31 cellular contexts compared by ENCODE assay signal in genomic region chr2:74522516-74522915, GRCh38. TPM values are rescaled to one million over a fixed set of nuclear protein-coding genes. Genes with fewer than 3 reads are reported as not detected.
"Had no signal": no experiment of that assay in that cellular context is flagged by ENCODE, and none has a peak within 500 bp of the region (broad histone marks: within the 10 kb centered on the region; RNA-seq: fewer than 3 reads in every experiment).

No MANE protein-coding gene starts in this region.

- DNase-seq: activated CD4-positive, alpha-beta memory T cell treated with anti-CD3 and anti-CD28 coated beads for 36 hours; activated CD4-positive, alpha-beta T cell treated with anti-CD3 and anti-CD28 coated beads for 36 hours; activated CD4-positive, alpha-beta T cell treated with anti-CD3 and anti-CD28 coated beads, Interleukin-2, amount 10 ng/mL, durations not matched to agents 24 days and 14 days; activated CD4-positive, CD25-positive, alpha-beta regulatory T cell; activated CD4-positive, CD25-positive, alpha-beta regulatory T cell treated with anti-CD3 and anti-CD28 coated beads, Interleukin-2, amount 50 U/mL, for 72 hours; activated CD8-positive, alpha-beta T cell treated with anti-CD3 and anti-CD28 coated beads, Interleukin-2, amount 10 ng/mL, durations not matched to agents 7 days and 5 days; activated effector memory CD4-positive, alpha-beta T cell treated with Interleukin-2 at 50 U/mL for 16 hours; activated gamma-delta T cell treated with Interleukin-2 at 50 U/mL for 16 hours; activated naive CD4-positive, alpha-beta T cell treated with anti-CD3 and anti-CD28 coated beads, Interleukin-2, amount 50 U/mL, for 16 hours; activated naive CD4-positive, alpha-beta T cell treated with Interleukin-2 at 50 U/mL for 16 hours; activated T-cell treated with anti-CD3 and anti-CD28 coated beads, Interleukin-2, amount 50 U/mL, for 4 hours; amniotic stem cell; anterior cingulate cortex; brain microvascular endothelial cell; caudate nucleus; colonic mucosa; effector CD8-positive, alpha-beta T cell; esophagus squamous epithelium; foreskin melanocyte; T-helper 2 cell had no signal

- H3K27ac ChIP-seq: brain microvascular endothelial cell, colonic mucosa, epithelial cell of prostate, esophagus squamous epithelium, gastroesophageal sphincter had no signal

- ATAC-seq: activated CD4-positive, alpha-beta T cell treated with anti-CD3 and anti-CD28 coated beads for 36 hours; activated CD8-positive, alpha-beta T cell treated with anti-CD3 and anti-CD28 coated beads, Interleukin-2, amount 10 ng/mL, durations not matched to agents 7 days and 5 days; activated T-cell treated with anti-CD3 and anti-CD28 coated beads, Interleukin-2, amount 50 U/mL, for 4 hours; activated T-helper 17 cell treated with anti-CD3 and anti-CD28 coated beads, Interleukin-2, amount 50 U/mL, for 72 hours; gastroesophageal sphincter had no signal

- H3K9me3 Mint-ChIP-seq: activated CD4-positive, alpha-beta memory T cell treated with anti-CD3 and anti-CD28 coated beads for 36 hours; activated CD4-positive, alpha-beta T cell treated with anti-CD3 and anti-CD28 coated beads, Interleukin-2, amount 10 ng/mL, durations not matched to agents 24 days and 14 days; activated T-cell treated with anti-CD3 and anti-CD28 coated beads, Interleukin-2, amount 50 U/mL, for 4 hours; activated T-helper 17 cell treated with anti-CD3 and anti-CD28 coated beads, Interleukin-2, amount 50 U/mL, for 72 hours had no signal

- H3K4me3 Mint-ChIP-seq: activated CD4-positive, alpha-beta memory T cell treated with anti-CD3 and anti-CD28 coated beads for 36 hours; activated CD4-positive, alpha-beta T cell treated with anti-CD3 and anti-CD28 coated beads for 36 hours; activated CD4-positive, alpha-beta T cell treated with anti-CD3 and anti-CD28 coated beads, Interleukin-2, amount 10 ng/mL, durations not matched to agents 24 days and 14 days; activated CD8-positive, alpha-beta T cell treated with anti-CD3 and anti-CD28 coated beads, Interleukin-2, amount 10 ng/mL, durations not matched to agents 7 days and 5 days; activated naive CD8-positive, alpha-beta T cell; activated T-cell treated with anti-CD3 and anti-CD28 coated beads, Interleukin-2, amount 50 U/mL, for 4 hours; activated T-helper 17 cell treated with anti-CD3 and anti-CD28 coated beads, Interleukin-2, amount 50 U/mL, for 72 hours had no signal

- H3K4me1 ChIP-seq: colonic mucosa had no signal

- H3K4me3 ChIP-seq: colonic mucosa, esophagus squamous epithelium, gastroesophageal sphincter had no signal

- H3K27ac Mint-ChIP-seq: activated CD4-positive, alpha-beta memory T cell treated with anti-CD3 and anti-CD28 coated beads for 36 hours; activated CD4-positive, alpha-beta T cell treated with anti-CD3 and anti-CD28 coated beads for 36 hours; activated CD8-positive, alpha-beta T cell treated with anti-CD3 and anti-CD28 coated beads, Interleukin-2, amount 10 ng/mL, durations not matched to agents 7 days and 5 days; activated naive CD8-positive, alpha-beta T cell; activated T-helper 17 cell treated with anti-CD3 and anti-CD28 coated beads, Interleukin-2, amount 50 U/mL, for 72 hours had no signal

- H3K9me3 ChIP-seq: colonic mucosa, esophagus squamous epithelium, gastroesophageal sphincter had no signal

- H3K27me3 ChIP-seq: colonic mucosa had no signal

RNA-seq across cellular contexts. Expression of gene DQX1, which starts 3.5 kb away (rescaled TPM):
- total RNA-seq: dermis microvascular lymphatic vessel endothelial cell, fibroblast of lung, fibroblast of villous mesenchyme, gastroesophageal sphincter, glomerular endothelial cell had no signal
- polyA plus RNA-seq: fibroblast of lung had no signal

RNA-seq across cellular contexts. Expression of gene TLX2, which starts 8.3 kb away (rescaled TPM):
- total RNA-seq: activated T-cell treated with anti-CD3 and anti-CD28 coated beads, Interleukin-2, amount 50 U/mL, for 4 hours; astrocyte; bronchial epithelial cell; dermis microvascular lymphatic vessel endothelial cell; endothelial cell of umbilical vein; esophagus squamous epithelium; fibroblast of villous mesenchyme; glomerular endothelial cell had no signal
- polyA plus RNA-seq: endothelial cell of umbilical vein, fibroblast of lung had no signal
